Comparison of ENCODE assay signal across 9 cellular contexts in genomic region chr1:41917051-41917530, GRCh38. TPM values are rescaled to one million over a fixed set of nuclear protein-coding genes. Genes with fewer than 3 reads are reported as not detected.
DNase-seq lines count a peak whose midpoint lies in the region; ATAC-seq, FAIRE-seq and TF ChIP-seq lines count a peak whose summit lies in the region.
"Had no signal": no experiment of that assay in that cellular context is flagged by ENCODE, and none has a peak within 500 bp of the region (broad histone marks: within the 10 kb centered on the region; RNA-seq: fewer than 3 reads in every experiment).

No MANE protein-coding gene starts in this region.

- TF ChIP-seq CTCF in natural killer cell (IDR thresholded peaks at IDR 0.05) (no peak), omental fat pad (IDR thresholded peaks at IDR 0.05) (no peak)

- no peaks in the 10 kb centered on the region for H3K9me3 Mint-ChIP-seq in natural killer cell

- peaks cover 49% of the 10 kb centered on the region for H3K27me3 ChIP-seq in HUES6 (ENCODE audit: control insufficient read depth, insufficient read depth, low read length)

- peak overlapping the region; percentile 93 to 95 for H3K27ac Mint-ChIP-seq in natural killer cell

- H3K27me3 Mint-ChIP-seq in natural killer cell (ENCODE audit: low read depth in 2 of 2) = no peaks in the 10 kb centered on the region

- no peak overlapping the region for H3K9ac ChIP-seq in HUES6 (ENCODE audit: low read length)

- FAIRE-seq in RCC 7860 (lab: Jason Lieb, UNC) = no peak
- FAIRE-seq: G401.6 had no signal

- H3K4me3 Mint-ChIP-seq in natural killer cell = peak overlapping the region; percentile 94

- DNase-seq in Ammon's horn (ENCODE audit: low spot score) (peak; percentile 17), cerebellar cortex (ENCODE audit: low spot score) (peak; percentile 57), natural killer cell (no peak), RCC 7860 (ENCODE audit: low spot score) (no peak), sciatic nerve (ENCODE audit: low spot score) (no peak), omental fat pad (ENCODE audit: low spot score) (no peak)

- H3K36me3 ChIP-seq in HUES6 (ENCODE audit: control insufficient read depth, insufficient read depth, low read length) = no peaks in the 10 kb centered on the region

- peaks cover 25% of the 10 kb centered on the region for H3K4me1 ChIP-seq in HUES6 (ENCODE audit: control insufficient read depth, insufficient read depth, low read length)

- peak overlapping the region; percentile 61 for H3K4me3 ChIP-seq in HUES6 (ENCODE audit: low read depth, low read length)

- ATAC-seq in natural killer cell (no peak), GM19467 (IDR thresholded peaks at IDR 0.05; ENCODE audit: unreplicated experiment) (no peak), sciatic nerve (no peak), omental fat pad (ENCODE audit: low FRiP score) (no peak)

- intact Hi-C loops in natural killer cell (cut with micrococcal nuclease) (loop anchor here (5.0 kb wide), 2 partner anchors 105 to 115 kb away; no protein-coding TSS in a partner anchor), sciatic nerve (cut with DNase I) (no loop called here)

- H3K9me3 ChIP-seq in HUES6 (ENCODE audit: control insufficient read depth, insufficient read depth, low read depth, low read length) = no peaks in the 10 kb centered on the region

- H3K36me3 Mint-ChIP-seq in natural killer cell = no peaks in the 10 kb centered on the region

- H3K27ac ChIP-seq in HUES6 (ENCODE audit: low read depth, low read length) = no peak overlapping the region

- H3K4me1 Mint-ChIP-seq in natural killer cell = peaks cover 95 to 99% of the 10 kb centered on the region in 2 donors

RNA-seq across cellular contexts. Expression of gene HIVEP3, which starts 1.6 kb away (rescaled TPM):
- 10 to 100 TPM; 26.2 to 35.2 (median 29.8) TPM for total RNA-seq in natural killer cell
- 11.0 TPM for total RNA-seq in sciatic nerve
- total RNA-seq in omental fat pad = 10 to 100 TPM in 1 of 4 donors, 1 to 10 TPM in 3; 6.1 to 10.1 (median 7.8) TPM

Comparison
In these comparisons a context has a peak if more than half of its experiments do, and no peak if none do; other contexts are left out.
1. DNase-seq: peak in Ammon's horn (single experiment) and cerebellar cortex (single experiment); none in natural killer cell (single experiment), RCC 7860 (single experiment), sciatic nerve (single experiment) and omental fat pad (single experiment).